Comparison of ENCODE assay signal across 18 cellular contexts in genomic region chr7:85054306-85054705, GRCh38.
A peak's percentile ranks its signal among the peaks of the same experiment; 100 is the strongest.
DNase-seq lines count a peak whose midpoint lies in the region; ATAC-seq and TF ChIP-seq lines count a peak whose summit lies in the region.
"Had no signal": no experiment of that assay in that cellular context is flagged by ENCODE, and none has a peak within 500 bp of the region (broad histone marks: within the 10 kb centered on the region; RNA-seq: fewer than 3 reads in every experiment).

No MANE protein-coding gene starts in this region.

- no peak overlapping the region for H3K27ac ChIP-seq in HEK293 (ENCODE audit: extremely low read depth, low read depth, low read length)
- H3K27ac ChIP-seq in ectodermal cell (ENCODE audit: insufficient read depth, low read depth, low read length, poor library complexity, severe bottlenecking): peak overlapping the region; percentile 56
- no peak overlapping the region for H3K27ac ChIP-seq in foreskin keratinocyte
- H3K27ac ChIP-seq: PC-9, SJCRH30 had no signal

- no peak for ATAC-seq in activated T-helper 17 cell treated with anti-CD3 and anti-CD28 coated beads, Interleukin-2, amount 50 U/mL, for 72 hours (replicated peaks)
- no peak for ATAC-seq in foreskin keratinocyte
- ATAC-seq: K562 had no signal

- H3K9me3 ChIP-seq in HEK293 (ENCODE audit: control insufficient read depth, insufficient read depth, low read depth, low read length) (no peaks in the 10 kb centered on the region), ectodermal cell (ENCODE audit: control insufficient read depth, low read length) (no peaks in the 10 kb centered on the region)
- H3K9me3 ChIP-seq: SJCRH30 had no signal

- POLR2A ChIA-PET in HEK293 (lab: Yijun Ruan, JAX): no interaction called here
- POLR2A ChIA-PET in activated CD4-positive, alpha-beta memory T cell treated with anti-CD3 and anti-CD28 coated beads for 36 hours (lab: Charles Lee): no interaction called here

- H3K27me3 ChIP-seq in ectodermal cell (ENCODE audit: control insufficient read depth, insufficient read depth, low read length, poor library complexity, severe bottlenecking): no peaks in the 10 kb centered on the region
- no peaks in the 10 kb centered on the region for H3K27me3 ChIP-seq in foreskin keratinocyte
- H3K27me3 ChIP-seq: SJCRH30 had no signal

- H3K4me1 ChIP-seq in HEK293 (ENCODE audit: control insufficient read depth, insufficient read depth, low read length) (peaks cover 13% of the 10 kb centered on the region), ectodermal cell (ENCODE audit: control insufficient read depth, insufficient read depth, low read length) (peaks cover 21% of the 10 kb centered on the region), foreskin keratinocyte (peaks cover 24% of the 10 kb centered on the region)
- H3K4me1 ChIP-seq: SJCRH30 had no signal

- H3K9me3 Mint-ChIP-seq in mesothelial cell of epicardium: no peaks in the 10 kb centered on the region
- H3K9me3 Mint-ChIP-seq in activated T-helper 17 cell treated with anti-CD3 and anti-CD28 coated beads, Interleukin-2, amount 50 U/mL, for 72 hours: peaks cover 6% of the 10 kb centered on the region
- no peaks in the 10 kb centered on the region for H3K9me3 Mint-ChIP-seq in activated CD4-positive, alpha-beta memory T cell treated with anti-CD3 and anti-CD28 coated beads for 36 hours

- TF ChIP-seq CTCF in HEK293 (tag by site-specific recombination; IDR thresholded peaks at IDR 0.05): no peak
- no peak for TF ChIP-seq CTCF in mesothelial cell of epicardium (IDR thresholded peaks at IDR 0.05; ENCODE audit: unreplicated experiment)
- TF ChIP-seq CTCF in foreskin keratinocyte (conservative IDR thresholded peaks at IDR 0.05): no peak

- H3K4me3 ChIP-seq in HEK293 (ENCODE audit: low read depth, low read length): no peak overlapping the region
- H3K4me3 ChIP-seq in ectodermal cell (ENCODE audit: insufficient read depth, low read depth, low read length): no peak overlapping the region
- H3K4me3 ChIP-seq: K562, PC-9, SJCRH30 had no signal

- H3K4me1 Mint-ChIP-seq in mesothelial cell of epicardium: peaks cover 43% of the 10 kb centered on the region
- H3K4me1 Mint-ChIP-seq in activated T-helper 17 cell treated with anti-CD3 and anti-CD28 coated beads, Interleukin-2, amount 50 U/mL, for 72 hours: no peaks in the 10 kb centered on the region
- no peaks in the 10 kb centered on the region for H3K4me1 Mint-ChIP-seq in activated CD4-positive, alpha-beta memory T cell treated with anti-CD3 and anti-CD28 coated beads for 36 hours (ENCODE audit: low read depth)
- H3K4me1 Mint-ChIP-seq: CD8-positive, alpha-beta memory T cell had no signal

- no peak overlapping the region for H3K4me3 Mint-ChIP-seq in mesothelial cell of epicardium
- no peak overlapping the region for H3K4me3 Mint-ChIP-seq in activated T-helper 17 cell treated with anti-CD3 and anti-CD28 coated beads, Interleukin-2, amount 50 U/mL, for 72 hours
- no peak overlapping the region for H3K4me3 Mint-ChIP-seq in activated CD4-positive, alpha-beta memory T cell treated with anti-CD3 and anti-CD28 coated beads for 36 hours
- H3K4me3 Mint-ChIP-seq: CD8-positive, alpha-beta memory T cell had no signal

- CTCF ChIA-PET in HEK293 (lab: Yijun Ruan, JAX): interaction anchor here (2.1 kb wide), 1 partner anchor 13 kb away, joined by 13 read pairs; no protein-coding TSS in a partner anchor
- CTCF ChIA-PET in activated CD4-positive, alpha-beta memory T cell treated with anti-CD3 and anti-CD28 coated beads for 36 hours (lab: Charles Lee): no interaction called here

- peak overlapping the region; percentile 70 for H3K27ac Mint-ChIP-seq in mesothelial cell of epicardium
- no peak overlapping the region for H3K27ac Mint-ChIP-seq in activated T-helper 17 cell treated with anti-CD3 and anti-CD28 coated beads, Interleukin-2, amount 50 U/mL, for 72 hours
- no peak overlapping the region for H3K27ac Mint-ChIP-seq in activated CD4-positive, alpha-beta memory T cell treated with anti-CD3 and anti-CD28 coated beads for 36 hours
- H3K27ac Mint-ChIP-seq: CD8-positive, alpha-beta memory T cell had no signal

- H3K36me3 ChIP-seq in HEK293 (ENCODE audit: control insufficient read depth in 2 of 2, insufficient read depth in 1 of 2, low read length in 2 of 2): no peaks in the 10 kb centered on the region
- H3K36me3 ChIP-seq in ectodermal cell (ENCODE audit: control insufficient read depth, insufficient read depth, low read length): no peaks in the 10 kb centered on the region
- H3K36me3 ChIP-seq: SJCRH30 had no signal

- no peak for DNase-seq in mesothelial cell of epicardium (ENCODE audit: low spot score in 2 of 2, unreplicated experiment in 2 of 2)
- DNase-seq in retina: peak; percentile 61
- no peak for DNase-seq in foreskin keratinocyte
- no peak for DNase-seq in activated CD4-positive, alpha-beta memory T cell treated with anti-CD3 and anti-CD28 coated beads for 36 hours
- DNase-seq in NCI-H82 treated with DMSO at 0.1 percent for 48 hours (lab: John Stamatoyannopoulos, UW; ENCODE audit: unreplicated experiment): no peak
- DNase-seq: ACHN; C1 segment of cervical spinal cord; CD8-positive, alpha-beta memory T cell; NCI-H1105; NCI-H2081; NCI-H510A treated with DMSO at 0.1 percent for 48 hours; NCI-H82; PC-9; SJCRH30 had no signal

- H3K36me3 Mint-ChIP-seq in mesothelial cell of epicardium: peaks cover 39% of the 10 kb centered on the region
- H3K36me3 Mint-ChIP-seq in activated T-helper 17 cell treated with anti-CD3 and anti-CD28 coated beads, Interleukin-2, amount 50 U/mL, for 72 hours (ENCODE audit: low read depth): no peaks in the 10 kb centered on the region
- H3K36me3 Mint-ChIP-seq in activated CD4-positive, alpha-beta memory T cell treated with anti-CD3 and anti-CD28 coated beads for 36 hours: no peaks in the 10 kb centered on the region
- H3K36me3 Mint-ChIP-seq: CD8-positive, alpha-beta memory T cell had no signal

- intact Hi-C loops in activated CD4-positive, alpha-beta memory T cell treated with anti-CD3 and anti-CD28 coated beads for 36 hours (cut with micrococcal nuclease): no loop called here

- H3K27me3 Mint-ChIP-seq in mesothelial cell of epicardium (ENCODE audit: low read depth): no peaks in the 10 kb centered on the region
- H3K27me3 Mint-ChIP-seq in activated T-helper 17 cell treated with anti-CD3 and anti-CD28 coated beads, Interleukin-2, amount 50 U/mL, for 72 hours: no peaks in the 10 kb centered on the region
- H3K27me3 Mint-ChIP-seq in activated CD4-positive, alpha-beta memory T cell treated with anti-CD3 and anti-CD28 coated beads for 36 hours: no peaks in the 10 kb centered on the region
- H3K27me3 Mint-ChIP-seq: CD8-positive, alpha-beta memory T cell had no signal

TF ChIP-seq in HEK293, 187 proteins besides CTCF, POLR2A, EP300 and RAD21:
- TF ChIP-seq GLIS1 (tag by site-specific recombination; IDR thresholded peaks at IDR 0.05) (0 out of 2 replicates have a peak, but pooled peaks have one; percentile 7), ZNF768 (tag by site-specific recombination; IDR thresholded peaks at IDR 0.05) (no peak)
